24 cellular contexts compared by ENCODE assay signal in the genomic region with DNA sequence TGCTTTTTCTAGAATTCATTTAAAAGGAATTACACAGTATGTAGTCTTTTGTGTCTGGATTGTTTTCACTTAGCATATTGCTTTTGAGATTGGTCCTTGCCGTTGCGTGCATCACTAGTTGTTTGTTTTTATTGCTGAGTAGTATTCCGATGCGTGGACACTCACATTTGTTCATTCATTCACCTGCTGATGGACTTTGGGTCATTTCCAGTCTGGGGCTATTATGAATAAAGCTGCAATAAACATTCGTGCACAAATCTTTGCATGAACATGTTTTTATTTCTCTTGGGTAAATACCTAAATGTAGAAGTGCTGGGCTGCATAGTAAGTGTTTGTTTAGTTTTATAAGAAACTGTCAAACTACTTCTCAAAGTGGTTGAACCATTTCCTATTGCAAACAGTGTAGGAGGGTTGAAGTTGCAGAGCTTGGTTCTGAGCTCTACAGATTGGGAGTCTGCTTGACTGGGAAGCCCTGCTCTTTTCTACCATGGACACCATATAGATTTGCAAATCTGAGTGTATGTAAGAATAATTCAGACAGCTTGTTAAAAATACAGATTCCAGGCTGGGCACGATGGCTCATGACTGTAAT.
"Had no signal": no experiment of that assay in that cellular context is flagged by ENCODE, and none has a peak within 500 bp of the region (broad histone marks: within the 10 kb centered on the region; RNA-seq: fewer than 3 reads in every experiment).

No MANE protein-coding gene starts in this region.

- H3K4me1 Mint-ChIP-seq: immature natural killer cell; stimulated activated naive B cell treated with anti-CD40 and anti-IgM and Interleukin-4, amounts not matched to agents 10 μg/mL and 1 μg/mL and 100 μg/mL, for 72 hours had no signal

- H3K4me3 ChIP-seq: lung, ovary, right atrium auricular region, right lobe of liver, stomach, testis, thyroid gland, transverse colon, upper lobe of left lung had no signal

- ATAC-seq: left ventricle myocardium superior; naive thymus-derived CD4-positive, alpha-beta T cell; natural killer cell treated with Interleukin-12 subunit alpha and Interleukin-12 subunit beta and Interleukin-15 and Interleukin-18, amount 100 ng/mL, for 72 hours; right lobe of liver; stimulated activated naive B cell treated with anti-CD40 and anti-IgM and Interleukin-4, amounts not matched to agents 10 μg/mL and 1 μg/mL and 100 μg/mL, for 72 hours; stimulated activated naive CD8-positive, alpha-beta T cell treated with anti-CD3 and anti-CD28 coated beads, Interleukin-15, Interleukin-2, amounts not matched to agents 100 U/mL and 50 U/mL, for 24 hours had no signal

- H3K36me3 ChIP-seq: ovary, right atrium auricular region, right lobe of liver, stomach, thyroid gland, transverse colon, upper lobe of left lung had no signal

- H3K27me3 Mint-ChIP-seq: naive thymus-derived CD4-positive, alpha-beta T cell; progenitor cell of endocrine pancreas; stimulated activated naive B cell treated with anti-CD40 and anti-IgM and Interleukin-4, amounts not matched to agents 10 μg/mL and 1 μg/mL and 100 μg/mL, for 72 hours had no signal

- H3K4me3 Mint-ChIP-seq: immature natural killer cell; mesothelial cell of epicardium; naive thymus-derived CD4-positive, alpha-beta T cell; natural killer cell treated with Interleukin-12 subunit alpha and Interleukin-12 subunit beta and Interleukin-15 and Interleukin-18, amount 100 ng/mL, for 72 hours; stimulated activated naive B cell treated with anti-CD40 and anti-IgM and Interleukin-4, amounts not matched to agents 10 μg/mL and 1 μg/mL and 100 μg/mL, for 72 hours had no signal

- H3K27ac Mint-ChIP-seq: immature natural killer cell; mesothelial cell of epicardium; naive thymus-derived CD4-positive, alpha-beta T cell; natural killer cell treated with Interleukin-12 subunit alpha and Interleukin-12 subunit beta and Interleukin-15 and Interleukin-18, amount 100 ng/mL, for 72 hours; progenitor cell of endocrine pancreas; stimulated activated naive B cell treated with anti-CD40 and anti-IgM and Interleukin-4, amounts not matched to agents 10 μg/mL and 1 μg/mL and 100 μg/mL, for 72 hours had no signal

- H3K36me3 Mint-ChIP-seq: immature natural killer cell; mesothelial cell of epicardium; natural killer cell treated with Interleukin-12 subunit alpha and Interleukin-12 subunit beta and Interleukin-15 and Interleukin-18, amount 100 ng/mL, for 72 hours; stimulated activated naive B cell treated with anti-CD40 and anti-IgM and Interleukin-4, amounts not matched to agents 10 μg/mL and 1 μg/mL and 100 μg/mL, for 72 hours had no signal

- H3K9me3 ChIP-seq: ovary, right atrium auricular region, right lobe of liver, stomach, testis, thyroid gland, transverse colon, upper lobe of left lung had no signal

- DNase-seq: hypothalamus; immature natural killer cell; kidney; left ventricle myocardium superior; mesendoderm; naive thymus-derived CD4-positive, alpha-beta T cell; ovary; right lobe of liver; stimulated activated CD4-positive, alpha-beta T cell treated with anti-CD3 and anti-CD28 coated beads, Interleukin-12 subunit alpha, Interleukin-12 subunit beta, amount 100 ng/mL, for 4 hours; stimulated activated CD4-positive, alpha-beta T cell treated with anti-CD3 and anti-CD28 coated beads, Interleukin-15, amount 100 ng/mL, for 24 hours; stimulated activated CD4-positive, alpha-beta T cell treated with anti-CD3 and anti-CD28 coated beads, Interleukin-2, amount 100 ng/mL, for 24 hours; stimulated activated CD4-positive, alpha-beta T cell treated with anti-CD3 and anti-CD28 coated beads, Interleukin-4, amount 100 ng/mL, for 1 hour; stimulated activated naive B cell treated with anti-CD40 and anti-IgM and Interleukin-4, amounts not matched to agents 10 μg/mL and 1 μg/mL and 100 μg/mL, for 72 hours; stimulated activated naive CD8-positive, alpha-beta T cell treated with anti-CD3 and anti-CD28 coated beads, Interleukin-15, Interleukin-2, amounts not matched to agents 100 U/mL and 50 U/mL, for 24 hours; stomach; testis; thyroid gland; transverse colon; upper lobe of left lung had no signal

- H3K4me1 ChIP-seq: right atrium auricular region, right lobe of liver, stomach, testis, thyroid gland, upper lobe of left lung had no signal
